Comparison of ENCODE assay signal across 17 cellular contexts in genomic region chr10:28946479-28946878, GRCh38.
DNase-seq lines count a peak whose midpoint lies in the region; ATAC-seq and TF ChIP-seq lines count a peak whose summit lies in the region.
"Had no signal": no experiment of that assay in that cellular context is flagged by ENCODE, and none has a peak within 500 bp of the region (broad histone marks: within the 10 kb centered on the region; RNA-seq: fewer than 3 reads in every experiment).

No MANE protein-coding gene starts in this region.

- peaks cover 15% of the 10 kb centered on the region for H3K4me1 Mint-ChIP-seq in HFFc6 (ENCODE audit: low read depth)
- H3K4me1 Mint-ChIP-seq: activated CD4-positive, alpha-beta T cell treated with anti-CD3 and anti-CD28 coated beads, Interleukin-2, amount 10 ng/mL, durations not matched to agents 7 days and 5 days; stimulated activated memory B cell treated with anti-CD40 and anti-IgM and Interleukin-4, amounts not matched to agents 10 μg/mL and 1 μg/mL and 100 μg/mL, for 72 hours had no signal

- no peak overlapping the region for H2BK120ac ChIP-seq in mesenchymal stem cell (ENCODE audit: low read depth, low read length)

- peak overlapping the region; percentile 32; the same call in 1 of the 2 replicates for H3K27ac ChIP-seq in ACC112 (ENCODE audit: low read depth, low read length)
- H3K27ac ChIP-seq in mesenchymal stem cell (ENCODE audit: low read length, poor library complexity, severe bottlenecking), result peak overlapping the region; percentile 11
- H3K27ac ChIP-seq in esophagus squamous epithelium, result no peak overlapping the region

- H2BK12ac ChIP-seq in mesenchymal stem cell (ENCODE audit: low read length in 2 of 2), result no peak overlapping the region

- H2BK5ac ChIP-seq in mesenchymal stem cell (ENCODE audit: low read depth, low read length, poor library complexity, severe bottlenecking), result no peak overlapping the region

- peak overlapping the region; percentile 5 for H3K9ac ChIP-seq in mesenchymal stem cell (ENCODE audit: low read length)

- TF ChIP-seq CTCF in HFFc6 (IDR thresholded peaks at IDR 0.05) (no peak), esophagus squamous epithelium (IDR thresholded peaks at IDR 0.05) (no peak)

- peak overlapping the region in 1 of 2 experiments; percentile 18 for H3K18ac ChIP-seq in mesenchymal stem cell (ENCODE audit: low read depth in 1 of 2, low read length in 2 of 2)

- H3K4me1 ChIP-seq in ACC112 (ENCODE audit: control insufficient read depth, insufficient read depth, low read length, unreplicated experiment) (peaks cover 20% of the 10 kb centered on the region), mesenchymal stem cell (ENCODE audit: control insufficient read depth, insufficient read depth, low read depth, low read length) (peaks cover 2% of the 10 kb centered on the region), esophagus squamous epithelium (peaks cover 0 to 11% (median 0%) of the 10 kb centered on the region in 3 donors)

- peak overlapping the region in 1 of 2 experiments; percentile 49 for H3K4ac ChIP-seq in mesenchymal stem cell (ENCODE audit: low read depth in 1 of 2, low read length in 2 of 2)

- no peak overlapping the region for H4K91ac ChIP-seq in mesenchymal stem cell (ENCODE audit: low read length)

- no peak overlapping the region for H3K23ac ChIP-seq in mesenchymal stem cell (ENCODE audit: low read length in 2 of 2)

- no peak overlapping the region for H4K8ac ChIP-seq in mesenchymal stem cell (ENCODE audit: low read length)

- H3K79me1 ChIP-seq in mesenchymal stem cell (replicated peaks; ENCODE audit: low read length, poor library complexity, severe bottlenecking), result no peaks in the 10 kb centered on the region

- H3K4me3 ChIP-seq in ACC112 (ENCODE audit: low read depth, low read length), result no peak overlapping the region
- no peak overlapping the region for H3K4me3 ChIP-seq in mesenchymal stem cell (ENCODE audit: insufficient read depth in 1 of 2, low read depth in 1 of 2, low read length in 2 of 2)
- H3K4me3 ChIP-seq in esophagus squamous epithelium, result no peak overlapping the region

- peak overlapping the region; percentile 15; the same call in 1 of the 2 replicates for H3K27ac Mint-ChIP-seq in HFFc6
- H3K27ac Mint-ChIP-seq: activated CD4-positive, alpha-beta T cell treated with anti-CD3 and anti-CD28 coated beads, Interleukin-2, amount 10 ng/mL, durations not matched to agents 7 days and 5 days; stimulated activated memory B cell treated with anti-CD40 and anti-IgM and Interleukin-4, amounts not matched to agents 10 μg/mL and 1 μg/mL and 100 μg/mL, for 72 hours had no signal

- H2BK15ac ChIP-seq in mesenchymal stem cell (ENCODE audit: low read depth, poor library complexity, severe bottlenecking), result no peak overlapping the region

- H3K9me3 Mint-ChIP-seq in HFFc6, result no peaks in the 10 kb centered on the region; the same call in 1 of the 2 replicates
- H3K9me3 Mint-ChIP-seq: activated CD4-positive, alpha-beta T cell treated with anti-CD3 and anti-CD28 coated beads, Interleukin-2, amount 10 ng/mL, durations not matched to agents 7 days and 5 days; stimulated activated memory B cell treated with anti-CD40 and anti-IgM and Interleukin-4, amounts not matched to agents 10 μg/mL and 1 μg/mL and 100 μg/mL, for 72 hours had no signal

- H2AFZ ChIP-seq in ACC112 (ENCODE audit: low read length, unreplicated experiment), result no peak overlapping the region
- no peak overlapping the region for H2AFZ ChIP-seq in mesenchymal stem cell (ENCODE audit: low read depth, low read length)

- intact Hi-C loops in esophagus squamous epithelium (cut with DNase I), result no loop called here

- no peak for ATAC-seq in GM18870 (IDR thresholded peaks at IDR 0.05; ENCODE audit: unreplicated experiment)
- no peak for ATAC-seq in HG03159 (IDR thresholded peaks at IDR 0.05; ENCODE audit: unreplicated experiment)
- ATAC-seq: stimulated activated memory B cell treated with anti-CD40 and anti-IgM and Interleukin-4, amounts not matched to agents 10 μg/mL and 1 μg/mL and 100 μg/mL, for 72 hours had no signal

- no peak overlapping the region for H3K4me2 ChIP-seq in mesenchymal stem cell (ENCODE audit: low read length, poor library complexity, severe bottlenecking)

- DNase-seq in HFFc6, result peak; percentile 64
- peak; percentile 43 for DNase-seq in amniotic stem cell (lab: John Stamatoyannopoulos, UW)
- DNase-seq in mesenchymal stem cell, result peak; percentile 48
- no peak for DNase-seq in NCI-H1694 treated with DMSO at 0.1 percent for 48 hours (lab: John Stamatoyannopoulos, UW)
- DNase-seq in esophagus squamous epithelium (lab: John Stamatoyannopoulos, UW), result no peak
- DNase-seq: ACHN; activated CD4-positive, alpha-beta T cell treated with anti-CD3 and anti-CD28 coated beads, Interleukin-2, amount 10 ng/mL, durations not matched to agents 7 days and 5 days; activated naive CD4-positive, alpha-beta T cell treated with anti-CD3 and anti-CD28 coated beads, Interleukin-2, amount 50 U/mL, for 16 hours; COR-L47; H7; NCI-H2107; NCI-H526 treated with DMSO at 0.1 percent for 48 hours; posterior cingulate gyrus had no signal

- no peaks in the 10 kb centered on the region for H3K36me3 Mint-ChIP-seq in HFFc6 (ENCODE audit: low read depth)
- H3K36me3 Mint-ChIP-seq: stimulated activated memory B cell treated with anti-CD40 and anti-IgM and Interleukin-4, amounts not matched to agents 10 μg/mL and 1 μg/mL and 100 μg/mL, for 72 hours had no signal

- H3K14ac ChIP-seq in mesenchymal stem cell (ENCODE audit: low read length in 2 of 2), result no peak overlapping the region

- H3K27me3 Mint-ChIP-seq in HFFc6 (ENCODE audit: insufficient read depth), result peaks cover 10% of the 10 kb centered on the region
- H3K27me3 Mint-ChIP-seq: stimulated activated memory B cell treated with anti-CD40 and anti-IgM and Interleukin-4, amounts not matched to agents 10 μg/mL and 1 μg/mL and 100 μg/mL, for 72 hours had no signal

- H3K9me3 ChIP-seq in mesenchymal stem cell (ENCODE audit: control insufficient read depth, low read length) (no peaks in the 10 kb centered on the region), esophagus squamous epithelium (no peaks in the 10 kb centered on the region)

- no CpG with 5 or more reads among the region's 2 CpGs for WGBS in mesenchymal stem cell
- WGBS in esophagus squamous epithelium, 2 donors, result 52 to 68% methylated on average over 2 of the region's 2 CpGs

- no peak overlapping the region for H3K4me3 Mint-ChIP-seq in HFFc6
- H3K4me3 Mint-ChIP-seq: activated CD4-positive, alpha-beta T cell treated with anti-CD3 and anti-CD28 coated beads, Interleukin-2, amount 10 ng/mL, durations not matched to agents 7 days and 5 days; stimulated activated memory B cell treated with anti-CD40 and anti-IgM and Interleukin-4, amounts not matched to agents 10 μg/mL and 1 μg/mL and 100 μg/mL, for 72 hours had no signal

- no peak for TF ChIP-seq POLR2A in esophagus squamous epithelium (IDR thresholded peaks at IDR 0.05)

- H3K27me3 ChIP-seq in ACC112 (ENCODE audit: insufficient read depth, low read length), result no peaks in the 10 kb centered on the region
- H3K27me3 ChIP-seq in mesenchymal stem cell (ENCODE audit: control insufficient read depth in 1 of 2, insufficient read depth in 1 of 2, low read length in 2 of 2), result peaks cover 0 to 2% of the 10 kb centered on the region in 2 experiments
- H3K27me3 ChIP-seq in esophagus squamous epithelium, result peaks cover 0 to 14% (median 0%) of the 10 kb centered on the region in 4 donors

- H3K36me3 ChIP-seq in ACC112 (ENCODE audit: insufficient read depth, low read length) (no peaks in the 10 kb centered on the region), mesenchymal stem cell (ENCODE audit: control insufficient read depth in 1 of 2, insufficient read depth in 2 of 2, low read depth in 1 of 2, low read length in 2 of 2) (no peaks in the 10 kb centered on the region), esophagus squamous epithelium (no peaks in the 10 kb centered on the region)

- no peak overlapping the region for H2AK5ac ChIP-seq in mesenchymal stem cell (ENCODE audit: low read length, severe bottlenecking)

- no peaks in the 10 kb centered on the region for H3K79me2 ChIP-seq in ACC112 (ENCODE audit: control insufficient read depth, insufficient read depth, low read length, unreplicated experiment)

Comparison
In these comparisons a context has a peak if more than half of its experiments do, and no peak if none do; other contexts are left out.
1. H3K27ac ChIP-seq: peak in ACC112 (single experiment) and mesenchymal stem cell (single experiment); none in esophagus squamous epithelium (0 of 4).
2. DNase-seq: peak in HFFc6 (single experiment), amniotic stem cell (single experiment) and mesenchymal stem cell (single experiment); none in NCI-H1694 treated with DMSO at 0.1 percent for 48 hours (single experiment) and esophagus squamous epithelium (single experiment).